Comparison of ENCODE assay signal across 8 cellular contexts in the genomic region with DNA sequence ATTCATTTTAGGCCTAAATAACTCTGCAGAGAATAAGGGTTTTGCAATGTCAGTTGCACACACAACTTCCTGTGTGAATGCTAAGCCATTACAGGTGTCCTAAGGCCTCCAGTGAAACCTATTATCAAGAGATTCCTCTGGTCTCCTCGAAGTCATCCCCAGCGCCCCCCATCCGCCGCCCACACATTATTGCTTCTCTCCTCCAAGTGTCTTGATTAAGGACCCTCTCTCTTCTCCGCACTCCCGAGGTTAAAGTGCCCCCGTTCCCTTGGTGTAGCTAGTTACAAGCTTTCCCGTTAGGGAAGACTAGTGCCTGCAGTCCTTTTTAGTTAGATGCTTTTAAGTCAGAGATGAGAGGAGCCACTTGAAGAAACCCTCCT. TPM values are rescaled to one million over a fixed set of nuclear protein-coding genes. Genes with fewer than 3 reads are reported as not detected.
DNase-seq lines count a peak whose midpoint lies in the region; ATAC-seq, FAIRE-seq and TF ChIP-seq lines count a peak whose summit lies in the region.

No MANE protein-coding gene starts in this region.

- peaks cover 18% of the 10 kb centered on the region for H3K4me1 Mint-ChIP-seq in astrocyte (ENCODE audit: low read depth, unreplicated experiment)

- H3K36me3 Mint-ChIP-seq in astrocyte (ENCODE audit: low read depth, unreplicated experiment), result no peaks in the 10 kb centered on the region

- ATAC-seq in HG03432 (IDR thresholded peaks at IDR 0.05; ENCODE audit: unreplicated experiment) (no peak), HG02938 (IDR thresholded peaks at IDR 0.05; ENCODE audit: unreplicated experiment) (no peak)

- H3K36me3 ChIP-seq in astrocyte (ENCODE audit: insufficient read depth, low read length), result no peaks in the 10 kb centered on the region

- no peaks in the 10 kb centered on the region for H3K27me3 ChIP-seq in astrocyte (ENCODE audit: insufficient read depth, low read length)

- peaks cover 12% of the 10 kb centered on the region for H4K20me1 ChIP-seq in astrocyte (ENCODE audit: insufficient read depth, low read length)

- H3K4me2 ChIP-seq in astrocyte (ENCODE audit: low read length), result peak overlapping the region; percentile 100

- H3K79me2 ChIP-seq in astrocyte (ENCODE audit: insufficient read depth, low read length), result peaks cover 68% of the 10 kb centered on the region

- peak overlapping the region; percentile 99 for H3K27ac ChIP-seq in astrocyte (ENCODE audit: low read depth, low read length)

- H3K9ac ChIP-seq in astrocyte (ENCODE audit: low read length), result peak overlapping the region; percentile 100

- no peaks in the 10 kb centered on the region for H3K9me3 Mint-ChIP-seq in astrocyte (ENCODE audit: unreplicated experiment)

- no peaks in the 10 kb centered on the region for H3K9me3 ChIP-seq in astrocyte (ENCODE audit: insufficient read depth, low read depth, low read length)

- no peak overlapping the region for H2AFZ ChIP-seq in astrocyte (ENCODE audit: low read depth, low read length)

- TF ChIP-seq CTCF in GM10266 (IDR thresholded peaks at IDR 0.05; ENCODE audit: control insufficient read depth, insufficient read depth, low read depth, missing control alignments) (no peak), astrocyte (IDR thresholded peaks at IDR 0.05; ENCODE audit: insufficient read depth, low read depth, low read length) (no peak)

- H3K4me3 Mint-ChIP-seq in astrocyte (ENCODE audit: unreplicated experiment), result peak overlapping the region; percentile 91

- FAIRE-seq in astrocyte (lab: Jason Lieb, UNC), result peak; percentile 5

- DNase-seq in GM10266 (ENCODE audit: extremely low spot score), result peak; percentile 42
- peak; percentile 8 for DNase-seq in SK-MEL-5 (ENCODE audit: low read depth, low spot score)
- peak; percentile 27 for DNase-seq in astrocyte (ENCODE audit: low read depth)
- DNase-seq in iris pigment epithelial cell (ENCODE audit: low read depth), result peak; percentile 78
- DNase-seq in stimulated activated CD4-positive, alpha-beta T cell treated with anti-CD3 and anti-CD28 coated beads, Interleukin-4, amount 100 ng/mL, for 24 hours, result peak; percentile 41
- DNase-seq in NCI-H446 treated with DMSO at 0.1 percent for 48 hours (lab: John Stamatoyannopoulos, UW), result no peak

- peaks cover 28% of the 10 kb centered on the region for H3K4me1 ChIP-seq in astrocyte (ENCODE audit: insufficient read depth, low read length)

- H3K27me3 Mint-ChIP-seq in astrocyte (ENCODE audit: low read depth, unreplicated experiment), result no peaks in the 10 kb centered on the region

- H3K4me3 ChIP-seq in astrocyte (ENCODE audit: insufficient read depth, low read depth, low read length), result peak overlapping the region; percentile 98

- H3K27ac Mint-ChIP-seq in astrocyte (ENCODE audit: unreplicated experiment), result peak overlapping the region; percentile 95

- in situ Hi-C loops in SK-MEL-5 (cut with HindIII; ENCODE audit: low pct_unique_long_range_greater_than_20kb, low sequenced_read_pairs), result no loop called here

RNA-seq across cellular contexts. Expression of gene HIVEP2, which starts 1.2 kb away (rescaled TPM):
- total RNA-seq in SK-MEL-5 (2014; rRNA removed; shearing (Covaris generic)), result 6.4 and 7.7 TPM in 2 replicates
- 6.2 and 8.9 TPM in 2 replicates for polyA plus RNA-seq in SK-MEL-5 (2015; cell fraction: cytosol; rRNA removed)
- 6.8 and 8.3 TPM in 2 replicates for polyA plus RNA-seq in SK-MEL-5 (2015; cell fraction: nucleus; rRNA removed)
- total RNA-seq in astrocyte, result 17.0 and 21.2 TPM in 2 replicates
